Comparison of ENCODE assay signal across 35 cellular contexts in the genomic region with DNA sequence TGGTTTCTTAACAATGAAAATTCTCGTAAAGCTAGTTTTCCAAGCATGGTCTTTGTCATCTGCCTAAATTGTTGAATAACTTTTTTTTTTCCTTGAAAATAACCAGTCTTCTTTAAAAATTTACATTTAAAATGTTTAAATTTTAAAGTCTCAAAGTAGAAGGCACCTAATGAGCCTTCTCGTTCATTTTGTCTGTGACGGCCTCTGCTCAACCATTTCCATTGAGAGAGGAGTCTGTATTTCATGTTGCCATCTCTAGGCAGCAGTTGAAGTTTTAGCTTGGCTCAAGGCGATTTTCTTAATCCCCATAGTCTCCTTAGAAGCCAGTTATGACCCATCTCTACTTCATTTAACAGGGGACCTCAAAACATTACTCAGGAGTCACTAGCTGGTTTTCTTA.
DNase-seq lines count a peak whose midpoint lies in the region; ATAC-seq and TF ChIP-seq lines count a peak whose summit lies in the region.
"Had no signal": no experiment of that assay in that cellular context is flagged by ENCODE, and none has a peak within 500 bp of the region (broad histone marks: within the 10 kb centered on the region; RNA-seq: fewer than 3 reads in every experiment).

No MANE protein-coding gene starts in this region.

- no peak overlapping the region for H2AFZ ChIP-seq in Karpas-422 (ENCODE audit: low read length)

- H3K79me2 ChIP-seq in Karpas-422 (ENCODE audit: low read length): peaks cover 50% of the 10 kb centered on the region

- CTCF ChIA-PET in WTC11 (lab: Charles Lee): interaction anchor here (1.1 to 1.8 kb wide), 2 partner anchors 170 to 282 kb away, joined by 3 to 4 read pairs; no protein-coding TSS in a partner anchor

- H3K9ac ChIP-seq in Karpas-422 (ENCODE audit: low read length): no peak overlapping the region
- H3K9ac ChIP-seq: BLaER1; BLaER1 treated with 17β-estradiol and CSF1 and Interleukin-3, amounts not matched to agents 10 nM and 100 nM had no signal

- H3K36me3 Mint-ChIP-seq in activated T-cell treated with anti-CD3 and anti-CD28 coated beads, Interleukin-2, amount 50 U/mL, for 72 hours (ENCODE audit: insufficient read depth in 2 of 2): peaks cover 2 to 5% of the 10 kb centered on the region in 2 donors
- H3K36me3 Mint-ChIP-seq in activated T-cell treated with anti-CD3 and anti-CD28 coated beads, Interleukin-2, amount 50 U/mL, for 4 hours (ENCODE audit: insufficient read depth): peaks cover 21% of the 10 kb centered on the region
- peaks cover 14% of the 10 kb centered on the region; the same call in 1 of the 2 replicates for H3K36me3 Mint-ChIP-seq in WTC11

- H4K20me1 ChIP-seq in Karpas-422 (ENCODE audit: insufficient read depth, low read depth, low read length): no peaks in the 10 kb centered on the region

- H3K36me3 ChIP-seq in HAP-1 (replicated peaks): peaks cover under 1% of the 10 kb centered on the region; the same call in 1 of the 2 replicates
- H3K36me3 ChIP-seq in Karpas-422 (ENCODE audit: insufficient read depth, low read length): peaks cover 52% of the 10 kb centered on the region

- no peak overlapping the region for H3K4me2 ChIP-seq in Karpas-422 (ENCODE audit: low read depth, low read length, poor library complexity, severe bottlenecking)
- H3K4me2 ChIP-seq: A549; BLaER1; BLaER1 treated with 17β-estradiol and CSF1 and Interleukin-3, amounts not matched to agents 10 nM and 100 nM had no signal

- H3K27ac ChIP-seq in Karpas-422 (ENCODE audit: low read length): peak overlapping the region; percentile 85; the same call in 1 of the 2 replicates
- H3K27ac ChIP-seq: 22Rv1; A549; BLaER1; BLaER1 treated with 17β-estradiol and CSF1 and Interleukin-3, amounts not matched to agents 10 nM and 100 nM; C4-2B had no signal

- no peak overlapping the region for H3K4me3 Mint-ChIP-seq in activated T-cell treated with anti-CD3 and anti-CD28 coated beads, Interleukin-2, amount 50 U/mL, for 72 hours
- no peak overlapping the region for H3K4me3 Mint-ChIP-seq in activated T-cell treated with anti-CD3 and anti-CD28 coated beads, Interleukin-2, amount 50 U/mL, for 4 hours
- H3K4me3 Mint-ChIP-seq in WTC11: no peak overlapping the region
- H3K4me3 Mint-ChIP-seq: B cell; CD14-positive monocyte; CD4-positive, alpha-beta memory T cell; CD4-positive, alpha-beta T cell; CD4-positive, CD25-positive, alpha-beta regulatory T cell; CD8-positive, alpha-beta memory T cell; CD8-positive, alpha-beta T cell had no signal

- TF ChIP-seq CTCF in WTC11 (IDR thresholded peaks at IDR 0.05): no peak

- in situ Hi-C loops in HAP-1 (cut with MboI; ENCODE audit: low sequenced_read_pairs): no loop called here

- H3K9me2 ChIP-seq in Karpas-422 (replicated peaks; ENCODE audit: insufficient read depth, low read length): no peaks in the 10 kb centered on the region

- H3K9me3 ChIP-seq in HAP-1: no peaks in the 10 kb centered on the region
- no peaks in the 10 kb centered on the region for H3K9me3 ChIP-seq in Karpas-422 (ENCODE audit: low read length)
- H3K9me3 ChIP-seq: A549; BE2C; BLaER1; BLaER1 treated with 17β-estradiol and CSF1 and Interleukin-3, amounts not matched to agents 10 nM and 100 nM; Caco-2 had no signal

- no peaks in the 10 kb centered on the region for H3K27me3 Mint-ChIP-seq in activated T-cell treated with anti-CD3 and anti-CD28 coated beads, Interleukin-2, amount 50 U/mL, for 72 hours (ENCODE audit: low read depth)
- no peaks in the 10 kb centered on the region for H3K27me3 Mint-ChIP-seq in activated T-cell treated with anti-CD3 and anti-CD28 coated beads, Interleukin-2, amount 50 U/mL, for 4 hours (ENCODE audit: low read depth)
- no peaks in the 10 kb centered on the region for H3K27me3 Mint-ChIP-seq in WTC11 (ENCODE audit: low read depth)
- H3K27me3 Mint-ChIP-seq: B cell; CD4-positive, alpha-beta memory T cell; CD4-positive, alpha-beta T cell; CD4-positive, CD25-positive, alpha-beta regulatory T cell had no signal

- H3K27me3 ChIP-seq in HAP-1 (ENCODE audit: low read depth) (no peaks in the 10 kb centered on the region), Karpas-422 (ENCODE audit: low read length) (no peaks in the 10 kb centered on the region)
- H3K27me3 ChIP-seq: BE2C; BLaER1; BLaER1 treated with 17β-estradiol and CSF1 and Interleukin-3, amounts not matched to agents 10 nM and 100 nM had no signal

- POLR2A ChIA-PET in WTC11 (lab: Charles Lee): interaction anchor here (0.6 kb wide), 1 partner anchor 97 kb away, joined by 5 read pairs; no protein-coding TSS in a partner anchor

- DNase-seq in activated T-cell treated with anti-CD3 and anti-CD28 coated beads, Interleukin-2, amount 50 U/mL, for 72 hours: no peak
- no peak for DNase-seq in activated T-cell treated with anti-CD3 and anti-CD28 coated beads, Interleukin-2, amount 50 U/mL, for 4 hours
- DNase-seq in HAP-1 (ENCODE audit: low spot score in 2 of 2) (peak; percentile 63 to 92), Karpas-422 (no peak), WTC11 (ENCODE audit: low spot score) (no peak), mesenteric fat pad (ENCODE audit: low spot score) (no peak)
- no peak for DNase-seq in stimulated activated CD4-positive, alpha-beta T cell treated with anti-CD3 and anti-CD28 coated beads, Interleukin-1b, Interleukin-23, amount 100 ng/mL, for 48 hours
- DNase-seq: 8988T; ACHN; AML-193; BE2C; C1 segment of cervical spinal cord; Caco-2; Calu3; CD4-positive, alpha-beta memory T cell; CD4-positive, alpha-beta T cell; CD4-positive, CD25-positive, alpha-beta regulatory T cell; CD8-positive, alpha-beta memory T cell; CD8-positive, alpha-beta T cell; COR-L47; DMS 273 treated with DMSO at 0.1 percent for 48 hours; DMS153; DMS53; DMS79; DMS79 treated with DMSO at 0.1 percent for 48 hours; DND-41; EL had no signal

- H3K4me1 ChIP-seq in HAP-1: peaks cover 41% of the 10 kb centered on the region
- peaks cover 80% of the 10 kb centered on the region for H3K4me1 ChIP-seq in Karpas-422 (ENCODE audit: low read length)
- H3K4me1 ChIP-seq: A549, BE2C had no signal

- H3K4me3 ChIP-seq in HAP-1 (no peak overlapping the region), Karpas-422 (ENCODE audit: low read length) (no peak overlapping the region)
- H3K4me3 ChIP-seq: A549; BLaER1; BLaER1 treated with 17β-estradiol and CSF1 and Interleukin-3, amounts not matched to agents 10 nM and 100 nM had no signal

- no peaks in the 10 kb centered on the region for H3K9me3 Mint-ChIP-seq in activated T-cell treated with anti-CD3 and anti-CD28 coated beads, Interleukin-2, amount 50 U/mL, for 72 hours
- no peaks in the 10 kb centered on the region for H3K9me3 Mint-ChIP-seq in activated T-cell treated with anti-CD3 and anti-CD28 coated beads, Interleukin-2, amount 50 U/mL, for 4 hours
- no peaks in the 10 kb centered on the region for H3K9me3 Mint-ChIP-seq in WTC11
- H3K9me3 Mint-ChIP-seq: CD14-positive monocyte; CD4-positive, alpha-beta memory T cell; CD4-positive, alpha-beta T cell; CD4-positive, CD25-positive, alpha-beta regulatory T cell; CD8-positive, alpha-beta memory T cell; CD8-positive, alpha-beta T cell had no signal

- no peak for ATAC-seq in activated T-cell treated with anti-CD3 and anti-CD28 coated beads, Interleukin-2, amount 50 U/mL, for 72 hours (replicated peaks in 1 of 2)
- ATAC-seq in activated T-cell treated with anti-CD3 and anti-CD28 coated beads, Interleukin-2, amount 50 U/mL, for 4 hours: no peak
- no peak for ATAC-seq in WTC11
- no peak for ATAC-seq in GM21825 (IDR thresholded peaks at IDR 0.05; ENCODE audit: unreplicated experiment)
- ATAC-seq: A549; CD8-positive, alpha-beta T cell had no signal

- H3K4me1 Mint-ChIP-seq in activated T-cell treated with anti-CD3 and anti-CD28 coated beads, Interleukin-2, amount 50 U/mL, for 72 hours (ENCODE audit: low read depth): peaks cover 4% of the 10 kb centered on the region
- H3K4me1 Mint-ChIP-seq in activated T-cell treated with anti-CD3 and anti-CD28 coated beads, Interleukin-2, amount 50 U/mL, for 4 hours (ENCODE audit: low read depth): peaks cover 7% of the 10 kb centered on the region
- peaks cover 37% of the 10 kb centered on the region for H3K4me1 Mint-ChIP-seq in WTC11
- H3K4me1 Mint-ChIP-seq: CD14-positive monocyte had no signal

- H3K27ac Mint-ChIP-seq in activated T-cell treated with anti-CD3 and anti-CD28 coated beads, Interleukin-2, amount 50 U/mL, for 72 hours: peak overlapping the region; percentile 69
- H3K27ac Mint-ChIP-seq in WTC11: 0 out of 2 replicates have a peak overlapping the region, but pooled peaks have one; percentile 38
- H3K27ac Mint-ChIP-seq: B cell; CD14-positive monocyte; CD4-positive, alpha-beta memory T cell; CD4-positive, alpha-beta T cell; CD8-positive, alpha-beta T cell had no signal

TF ChIP-seq in WTC11, 78 proteins besides CTCF, POLR2A, EP300 and RAD21 (continues in another document):
- TF ChIP-seq OVOL2 (CRISPR knock-in tag; IDR thresholded peaks at IDR 0.05; ENCODE audit: borderline replicate concordance): no peak
- no peak for TF ChIP-seq ELF4 (CRISPR knock-in tag; IDR thresholded peaks at IDR 0.05; ENCODE audit: low read depth)
- no peak for TF ChIP-seq ZNF138 (CRISPR knock-in tag; conservative IDR thresholded peaks at IDR 0.05)
- TF ChIP-seq PRRX2 (CRISPR knock-in tag; IDR thresholded peaks at IDR 0.05): no peak
- TF ChIP-seq ZNF671 (CRISPR knock-in tag; IDR thresholded peaks at IDR 0.05): no peak
- TF ChIP-seq, protein P1, sequence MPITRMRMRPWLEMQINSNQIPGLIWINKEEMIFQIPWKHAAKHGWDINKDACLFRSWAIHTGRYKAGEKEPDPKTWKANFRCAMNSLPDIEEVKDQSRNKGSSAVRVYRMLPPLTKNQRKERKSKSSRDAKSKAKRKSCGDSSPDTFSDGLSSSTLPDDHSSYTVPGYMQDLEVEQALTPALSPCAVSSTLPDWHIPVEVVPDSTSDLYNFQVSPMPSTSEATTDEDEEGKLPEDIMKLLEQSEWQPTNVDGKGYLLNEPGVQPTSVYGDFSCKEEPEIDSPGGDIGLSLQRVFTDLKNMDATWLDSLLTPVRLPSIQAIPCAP (CRISPR knock-in tag; IDR thresholded peaks at IDR 0.05): no peak
- no peak for TF ChIP-seq FOXJ3 (CRISPR knock-in tag; IDR thresholded peaks at IDR 0.05; ENCODE audit: borderline replicate concordance)
- no peak for TF ChIP-seq ZNF232 (CRISPR knock-in tag; IDR thresholded peaks at IDR 0.05)
- TF ChIP-seq ZNF396 (CRISPR knock-in tag; IDR thresholded peaks at IDR 0.05; ENCODE audit: borderline replicate concordance): no peak
- TF ChIP-seq, protein P2, sequence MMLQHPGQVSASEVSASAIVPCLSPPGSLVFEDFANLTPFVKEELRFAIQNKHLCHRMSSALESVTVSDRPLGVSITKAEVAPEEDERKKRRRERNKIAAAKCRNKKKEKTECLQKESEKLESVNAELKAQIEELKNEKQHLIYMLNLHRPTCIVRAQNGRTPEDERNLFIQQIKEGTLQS (CRISPR knock-in tag; conservative IDR thresholded peaks at IDR 0.05): no peak
- TF ChIP-seq, protein P3, sequence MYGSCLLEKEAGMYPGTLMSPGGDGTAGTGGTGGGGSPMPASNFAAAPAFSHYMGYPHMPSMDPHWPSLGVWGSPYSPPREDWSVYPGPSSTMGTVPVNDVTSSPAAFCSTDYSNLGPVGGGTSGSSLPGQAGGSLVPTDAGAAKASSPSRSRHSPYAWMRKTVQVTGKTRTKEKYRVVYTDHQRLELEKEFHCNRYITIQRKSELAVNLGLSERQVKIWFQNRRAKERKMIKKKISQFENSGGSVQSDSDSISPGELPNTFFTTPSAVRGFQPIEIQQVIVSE (CRISPR knock-in tag; IDR thresholded peaks at IDR 0.05; ENCODE audit: borderline replicate concordance): no peak

Comparison
In these comparisons a context has a peak if more than half of its experiments do, and no peak if none do; other contexts are left out.
1. DNase-seq: peak in HAP-1 (2 of 2); none in activated T-cell treated with anti-CD3 and anti-CD28 coated beads, Interleukin-2, amount 50 U/mL, for 72 hours (0 of 2), activated T-cell treated with anti-CD3 and anti-CD28 coated beads, Interleukin-2, amount 50 U/mL, for 4 hours (single experiment), Karpas-422 (single experiment), WTC11 (single experiment), stimulated activated CD4-positive, alpha-beta T cell treated with anti-CD3 and anti-CD28 coated beads, Interleukin-1b, Interleukin-23, amount 100 ng/mL, for 48 hours (single experiment) and mesenteric fat pad (single experiment).